Comparison of ENCODE assay signal across 13 cellular contexts in genomic region chr4:148415500-148415899, GRCh38. TPM values are rescaled to one million over a fixed set of nuclear protein-coding genes. Genes with fewer than 3 reads are reported as not detected.
A peak's percentile ranks its signal among the peaks of the same experiment; 100 is the strongest.
DNase-seq lines count a peak whose midpoint lies in the region; ATAC-seq and TF ChIP-seq lines count a peak whose summit lies in the region.
"Had no signal": no experiment of that assay in that cellular context is flagged by ENCODE, and none has a peak within 500 bp of the region (broad histone marks: within the 10 kb centered on the region; RNA-seq: fewer than 3 reads in every experiment).

No MANE protein-coding gene starts in this region.

- no peak for TF ChIP-seq EP300 in Ishikawa (IDR thresholded peaks at IDR 0.05; ENCODE audit: borderline replicate concordance)
- no peak for TF ChIP-seq EP300 in sigmoid colon (IDR thresholded peaks at IDR 0.05)

- H3K9me3 ChIP-seq in sigmoid colon, result no peaks in the 10 kb centered on the region

- ATAC-seq in HG03039 (IDR thresholded peaks at IDR 0.05; ENCODE audit: unreplicated experiment), result no peak

- H3K4me1 ChIP-seq in sigmoid colon, result peaks cover 0 to 4% (median 0%) of the 10 kb centered on the region in 4 donors

- TF ChIP-seq RAD21 in Ishikawa (IDR thresholded peaks at IDR 0.05; ENCODE audit: low read depth), result 0 out of 2 replicates have a peak, but pooled peaks have one; percentile 25

- peak in 1 of 4 experiments; percentile 8 for TF ChIP-seq CTCF in sigmoid colon (IDR thresholded peaks at IDR 0.05)

- H3K4me3 ChIP-seq in sigmoid colon, result no peak overlapping the region

- TF ChIP-seq POLR2A in sigmoid colon (IDR thresholded peaks at IDR 0.05), result no peak

- H3K27ac ChIP-seq in sigmoid colon, result no peak overlapping the region

- H3K36me3 ChIP-seq in sigmoid colon, result no peaks in the 10 kb centered on the region

- peak; percentile 19 for DNase-seq in ACHN
- peak; percentile 12 for DNase-seq in astrocyte of the hippocampus (ENCODE audit: low read depth, low spot score)
- DNase-seq in kidney glomerular epithelial cell (lab: John Stamatoyannopoulos, UW), result peak; percentile 33
- no peak for DNase-seq in sigmoid colon
- no peak for DNase-seq in stimulated activated CD4-positive, alpha-beta T cell treated with anti-CD3 and anti-CD28 coated beads, Interleukin-4, amount 100 ng/mL, for 1 hour
- DNase-seq in NCI-H187 treated with DMSO at 0.1 percent for 48 hours (lab: John Stamatoyannopoulos, UW), result no peak
- DNase-seq: activated CD4-positive, alpha-beta T cell treated with anti-CD3 and anti-CD28 coated beads, Interleukin-2, amount 10 ng/mL, durations not matched to agents 7 days and 5 days; activated naive CD4-positive, alpha-beta T cell treated with anti-CD3 and anti-CD28 coated beads, Interleukin-2, amount 10 ng/mL, durations not matched to agents 7 days and 5 days; islet precursor cell; NCI-H1436 treated with DMSO at 0.1 percent for 48 hours; SIG-M5 had no signal

- in situ Hi-C loops in ACHN (cut with HindIII; ENCODE audit: low pct_ligation_motif_present, low pct_unique_long_range_greater_than_20kb, low sequenced_read_pairs), result no loop called here

- WGBS in sigmoid colon, 2 donors, result 80 to 83% methylated on average over 2 of the region's 2 CpGs

- H3K27me3 ChIP-seq in sigmoid colon, result no peaks in the 10 kb centered on the region

- intact Hi-C loops in sigmoid colon (cut with DNase I), result no loop called here

TF ChIP-seq in Ishikawa, 13 proteins besides CTCF, POLR2A, EP300 and RAD21:
- TF ChIP-seq CEBPB (IDR thresholded peaks at IDR 0.05), result no peak
- no peak for TF ChIP-seq CREB1 (IDR thresholded peaks at IDR 0.05; ENCODE audit: low read depth)
- no peak for TF ChIP-seq EGR1 (IDR thresholded peaks at IDR 0.05)
- no peak for TF ChIP-seq REST (IDR thresholded peaks at IDR 0.05; ENCODE audit: low read depth)
- TF ChIP-seq ZBTB7A (IDR thresholded peaks at IDR 0.05; ENCODE audit: low read depth), result no peak
- TF ChIP-seq USF1 (IDR thresholded peaks at IDR 0.05), result no peak
- TF ChIP-seq TAF1 (IDR thresholded peaks at IDR 0.05; ENCODE audit: low read depth), result no peak
- TF ChIP-seq NFIC (IDR thresholded peaks at IDR 0.05), result no peak

RNA-seq across cellular contexts. Expression of gene NR3C2, which starts 26.7 kb away (rescaled TPM):
- 10 to 100 TPM; 15.6 to 34.9 (median 21.3) TPM for total RNA-seq in sigmoid colon
- polyA plus RNA-seq in sigmoid colon, result 10 to 100 TPM; 17.8 to 24.0 (median 23.4) TPM

Comparison
In these comparisons a context has a peak if more than half of its experiments do, and no peak if none do; other contexts are left out.
1. DNase-seq: peak in ACHN (single experiment), astrocyte of the hippocampus (single experiment) and kidney glomerular epithelial cell (single experiment); none in sigmoid colon (single experiment), stimulated activated CD4-positive, alpha-beta T cell treated with anti-CD3 and anti-CD28 coated beads, Interleukin-4, amount 100 ng/mL, for 1 hour (single experiment) and NCI-H187 treated with DMSO at 0.1 percent for 48 hours (single experiment).